ENCODE assay signal across 21 cellular contexts in the genomic region with DNA sequence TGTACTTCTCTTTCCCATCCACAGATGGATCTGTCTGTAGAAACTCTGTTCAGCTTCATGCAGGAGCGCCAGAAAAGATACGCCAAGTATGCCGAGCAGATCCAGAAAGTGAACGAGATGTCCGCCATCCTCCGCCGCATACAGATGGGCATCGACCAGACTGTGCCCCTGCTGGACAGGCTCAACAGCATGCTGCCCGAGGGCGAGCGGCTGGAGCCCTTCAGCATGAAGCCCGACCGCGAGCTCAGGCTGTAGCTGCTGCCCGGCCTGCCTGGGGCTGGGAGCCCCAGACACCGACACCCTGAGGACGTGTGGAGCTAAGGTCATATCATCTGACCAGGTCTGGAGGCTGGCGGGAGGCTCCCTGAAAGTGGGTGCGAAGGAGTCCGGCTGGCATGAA.
DNase-seq lines count a peak whose midpoint lies in the region; FAIRE-seq and TF ChIP-seq lines count a peak whose summit lies in the region.
"Had no signal": no experiment of that assay in that cellular context is flagged by ENCODE, and none has a peak within 500 bp of the region (broad histone marks: within the 10 kb centered on the region; RNA-seq: fewer than 3 reads in every experiment).

No MANE protein-coding gene starts in this region.

- WGBS in mesenchymal stem cell: 98% methylated on average over 20 of the region's 20 CpGs

- H2AK5ac ChIP-seq in mesenchymal stem cell (ENCODE audit: low read length, severe bottlenecking): no peak overlapping the region

- H3K27ac Mint-ChIP-seq in MCF 10A (ENCODE audit: low read depth, unreplicated experiment): no peak overlapping the region
- H3K27ac Mint-ChIP-seq in activated CD4-positive, alpha-beta memory T cell treated with anti-CD3 and anti-CD28 coated beads for 36 hours: peak overlapping the region; percentile 97
- H3K27ac Mint-ChIP-seq: HFFc6 had no signal

- BruUV-seq in MCF 10A (replicated peaks; lab: Mats Ljungman, UMichigan): no TSS peak

- no peak overlapping the region for H2BK5ac ChIP-seq in mesenchymal stem cell (ENCODE audit: low read depth, low read length, poor library complexity, severe bottlenecking)

- H3K27ac ChIP-seq in breast epithelium: peak overlapping the region; percentile 25 to 33
- H3K27ac ChIP-seq in mesenchymal stem cell (ENCODE audit: low read length, poor library complexity, severe bottlenecking): no peak overlapping the region
- H3K27ac ChIP-seq in vagina: peak overlapping the region; percentile 32
- H3K27ac ChIP-seq: cardiac muscle cell, foreskin keratinocyte, suprapubic skin had no signal

- no peaks in the 10 kb centered on the region for H3K9me3 ChIP-seq in breast epithelium
- H3K9me3 ChIP-seq in mesenchymal stem cell (ENCODE audit: control insufficient read depth, low read length): no peaks in the 10 kb centered on the region
- H3K9me3 ChIP-seq in vagina: no peaks in the 10 kb centered on the region
- H3K9me3 ChIP-seq: suprapubic skin had no signal

- no peak overlapping the region for H3K4me2 ChIP-seq in mesenchymal stem cell (ENCODE audit: low read length, poor library complexity, severe bottlenecking)

- H2AFZ ChIP-seq in mesenchymal stem cell (ENCODE audit: low read depth, low read length): no peak overlapping the region

- H3K36me3 ChIP-seq in breast epithelium: no peaks in the 10 kb centered on the region
- peaks cover 13 to 18% of the 10 kb centered on the region in 2 experiments for H3K36me3 ChIP-seq in mesenchymal stem cell (ENCODE audit: control insufficient read depth in 1 of 2, insufficient read depth in 2 of 2, low read depth in 1 of 2, low read length in 2 of 2)
- peaks cover 0 to 10% of the 10 kb centered on the region in 2 donors for H3K36me3 ChIP-seq in vagina
- H3K36me3 ChIP-seq: cardiac muscle cell had no signal

- H2BK12ac ChIP-seq in mesenchymal stem cell (ENCODE audit: low read length in 2 of 2): no peak overlapping the region

- H3K27me3 ChIP-seq in breast epithelium (no peaks in the 10 kb centered on the region), mesenchymal stem cell (ENCODE audit: control insufficient read depth in 1 of 2, insufficient read depth in 1 of 2, low read length in 2 of 2) (no peaks in the 10 kb centered on the region), vagina (no peaks in the 10 kb centered on the region)
- H3K27me3 ChIP-seq: cardiac muscle cell, dorsolateral prefrontal cortex, foreskin keratinocyte, suprapubic skin had no signal

- H3K36me3 Mint-ChIP-seq in MCF 10A (ENCODE audit: insufficient read depth, unreplicated experiment): peaks cover 20% of the 10 kb centered on the region
- peaks cover 46% of the 10 kb centered on the region for H3K36me3 Mint-ChIP-seq in activated CD4-positive, alpha-beta memory T cell treated with anti-CD3 and anti-CD28 coated beads for 36 hours

- H3K14ac ChIP-seq in mesenchymal stem cell (ENCODE audit: low read length in 2 of 2): no peak overlapping the region

- no peak for FAIRE-seq in frontal cortex (lab: Jason Lieb, UNC)
- FAIRE-seq: GM12891, kidney had no signal

- peaks cover 0 to under 1% of the 10 kb centered on the region in 2 donors for H3K4me1 ChIP-seq in breast epithelium
- H3K4me1 ChIP-seq in mesenchymal stem cell (ENCODE audit: control insufficient read depth, insufficient read depth, low read depth, low read length): peaks cover 2% of the 10 kb centered on the region
- H3K4me1 ChIP-seq in vagina: no peaks in the 10 kb centered on the region

- peaks cover 13% of the 10 kb centered on the region for H3K4me1 Mint-ChIP-seq in MCF 10A (ENCODE audit: insufficient read depth, unreplicated experiment)
- peaks cover 91% of the 10 kb centered on the region for H3K4me1 Mint-ChIP-seq in activated CD4-positive, alpha-beta memory T cell treated with anti-CD3 and anti-CD28 coated beads for 36 hours (ENCODE audit: low read depth)

- DNase-seq in breast epithelium (ENCODE audit: low spot score in 2 of 2) (no peak), MCF 10A (ENCODE audit: unreplicated experiment) (no peak), mesenchymal stem cell (no peak), vagina (ENCODE audit: extremely low spot score in 2 of 2) (no peak), frontal cortex (ENCODE audit: low spot score in 2 of 2) (no peak), cortex of kidney (lab: John Stamatoyannopoulos, UW) (no peak), DMS153 treated with DMSO at 0.1 percent for 48 hours (lab: John Stamatoyannopoulos, UW; ENCODE audit: unreplicated experiment) (no peak)
- no peak for DNase-seq in activated CD4-positive, alpha-beta memory T cell treated with anti-CD3 and anti-CD28 coated beads for 36 hours
- DNase-seq: amniotic stem cell, DMS79, dorsolateral prefrontal cortex, HFFc6, kidney, NCI-H1436, NCI-H526 treated with DMSO at 0.1 percent for 48 hours, occipital lobe, retina had no signal

- no peak overlapping the region for H2BK120ac ChIP-seq in mesenchymal stem cell (ENCODE audit: low read depth, low read length)

- H3K79me1 ChIP-seq in mesenchymal stem cell (replicated peaks; ENCODE audit: low read length, poor library complexity, severe bottlenecking): peaks cover 4% of the 10 kb centered on the region

- TF ChIP-seq POLR2A in breast epithelium (IDR thresholded peaks at IDR 0.05): no peak
- TF ChIP-seq POLR2A in vagina (IDR thresholded peaks at IDR 0.05): no peak

- CTCF ChIA-PET in MCF 10A (lab: Yijun Ruan, JAX): interaction anchor here (0.6 to 2.4 kb wide), 5 partner anchors 9 to 238 kb away, joined by 3 to 7 read pairs (median 4); no protein-coding TSS in a partner anchor
- CTCF ChIA-PET in activated CD4-positive, alpha-beta memory T cell treated with anti-CD3 and anti-CD28 coated beads for 36 hours (lab: Charles Lee): interaction anchor here (1.2 to 2.2 kb wide), 6 partner anchors 8 to 177 kb away, joined by 3 to 14 read pairs (median 4); no protein-coding TSS in a partner anchor

- no peaks in the 10 kb centered on the region for H3K27me3 Mint-ChIP-seq in MCF 10A (ENCODE audit: insufficient read depth, unreplicated experiment)
- H3K27me3 Mint-ChIP-seq in activated CD4-positive, alpha-beta memory T cell treated with anti-CD3 and anti-CD28 coated beads for 36 hours: no peaks in the 10 kb centered on the region

- H3K18ac ChIP-seq in mesenchymal stem cell (ENCODE audit: low read depth in 1 of 2, low read length in 2 of 2): no peak overlapping the region

- H2BK15ac ChIP-seq in mesenchymal stem cell (ENCODE audit: low read depth, poor library complexity, severe bottlenecking): no peak overlapping the region

- TF ChIP-seq CTCF in breast epithelium (IDR thresholded peaks at IDR 0.05) (no peak), MCF 10A (IDR thresholded peaks at IDR 0.05; ENCODE audit: unreplicated experiment) (no peak), vagina (IDR thresholded peaks at IDR 0.05) (no peak)

- no peak overlapping the region for H3K23ac ChIP-seq in mesenchymal stem cell (ENCODE audit: low read length in 2 of 2)

- H3K9ac ChIP-seq in mesenchymal stem cell (ENCODE audit: low read length): no peak overlapping the region

- intact Hi-C loops in breast epithelium (cut with DNase I; ENCODE audit: low total_unique reads) (no loop called here), MCF 10A (cut with micrococcal nuclease) (no loop called here), vagina (cut with DNase I) (no loop called here)
- intact Hi-C loops in activated CD4-positive, alpha-beta memory T cell treated with anti-CD3 and anti-CD28 coated beads for 36 hours (cut with micrococcal nuclease): loop anchor here (10.0 kb wide), 1 partner anchor 451 kb away; no protein-coding TSS in a partner anchor

- H4K8ac ChIP-seq in mesenchymal stem cell (ENCODE audit: low read length): peak overlapping the region; percentile 7

- no peak overlapping the region for H3K4ac ChIP-seq in mesenchymal stem cell (ENCODE audit: low read depth in 1 of 2, low read length in 2 of 2)

- no peak overlapping the region for H3K4me3 Mint-ChIP-seq in MCF 10A (ENCODE audit: unreplicated experiment)
- H3K4me3 Mint-ChIP-seq in activated CD4-positive, alpha-beta memory T cell treated with anti-CD3 and anti-CD28 coated beads for 36 hours: no peak overlapping the region
- H3K4me3 Mint-ChIP-seq: HFFc6 had no signal

- no peak overlapping the region for H4K91ac ChIP-seq in mesenchymal stem cell (ENCODE audit: low read length)

- no peaks in the 10 kb centered on the region for H3K9me3 Mint-ChIP-seq in MCF 10A (ENCODE audit: unreplicated experiment)
- peaks cover 2% of the 10 kb centered on the region for H3K9me3 Mint-ChIP-seq in activated CD4-positive, alpha-beta memory T cell treated with anti-CD3 and anti-CD28 coated beads for 36 hours
- H3K9me3 Mint-ChIP-seq: HFFc6 had no signal

- H3K4me3 ChIP-seq in breast epithelium: no peak overlapping the region
- no peak overlapping the region for H3K4me3 ChIP-seq in mesenchymal stem cell (ENCODE audit: insufficient read depth in 1 of 2, low read depth in 1 of 2, low read length in 2 of 2)
- H3K4me3 ChIP-seq in vagina: no peak overlapping the region
- H3K4me3 ChIP-seq: cardiac muscle cell, dorsolateral prefrontal cortex, suprapubic skin had no signal

- POLR2A ChIA-PET in MCF 10A (lab: Yijun Ruan, JAX): interaction anchor here (0.6 to 2.5 kb wide), 2 partner anchors 8 to 97 kb away, joined by 3 to 19 read pairs; a partner anchor contains a TSS
- POLR2A ChIA-PET in activated CD4-positive, alpha-beta memory T cell treated with anti-CD3 and anti-CD28 coated beads for 36 hours (lab: Charles Lee): interaction anchor here (1.0 to 4.5 kb wide), 19 partner anchors 9 to 259 kb away, joined by 3 to 40 read pairs (median 6); no protein-coding TSS in a partner anchor
